1 cellular context compared by ENCODE assay signal in genomic region chr6:134295953-134296553, GRCh38.
TF ChIP-seq lines count a peak whose summit lies in the region.

No MANE protein-coding gene starts in this region.

TF ChIP-seq in K562, 482 proteins besides CTCF, POLR2A, EP300 and RAD21 (continued from another document and continues in another):
- TF ChIP-seq MGA (IDR thresholded peaks at IDR 0.05) (peak; percentile 62), BRD9 (IDR thresholded peaks at IDR 0.05; ENCODE audit: low read depth, partially characterized antibody) (no peak), KLF13 (tag; IDR thresholded peaks at IDR 0.05; ENCODE audit: borderline replicate concordance, low read depth) (no peak), KLF10 (CRISPR knock-in tag; IDR thresholded peaks at IDR 0.05) (no peak), CAMTA2 (CRISPR knock-in tag; conservative IDR thresholded peaks at IDR 0.05) (no peak), ARID2 (IDR thresholded peaks at IDR 0.05) (no peak), MTF1 (CRISPR knock-in tag; IDR thresholded peaks at IDR 0.05; ENCODE audit: borderline replicate concordance) (no peak), ZZZ3 (IDR thresholded peaks at IDR 0.05) (no peak), MCM3 (IDR thresholded peaks at IDR 0.05) (no peak), PCBP2 (IDR thresholded peaks at IDR 0.05; ENCODE audit: low read depth, low read length, poor library complexity, severe bottlenecking) (no peak), ZNF830 (CRISPR knock-in tag; IDR thresholded peaks at IDR 0.05) (no peak), ZNF407 (IDR thresholded peaks at IDR 0.05; ENCODE audit: low read depth) (no peak), PHF20 (IDR thresholded peaks at IDR 0.05; ENCODE audit: partially characterized antibody) (no peak), GATAD2B (IDR thresholded peaks at IDR 0.05; ENCODE audit: borderline replicate concordance) (no peak), LEF1 (IDR thresholded peaks at IDR 0.05) (peak; percentile 90), TOE1 (IDR thresholded peaks at IDR 0.05; ENCODE audit: borderline replicate concordance) (peak; percentile 98), TOE1 (CRISPR knock-in tag; IDR thresholded peaks at IDR 0.05; ENCODE audit: borderline replicate concordance, low read depth) (no peak), RHOXF2B (CRISPR knock-in tag; conservative IDR thresholded peaks at IDR 0.05) (no peak), ILF3 (IDR thresholded peaks at IDR 0.05; ENCODE audit: borderline replicate concordance) (no peak), HDAC1 (IDR thresholded peaks at IDR 0.05) (peak in 1 of 2 experiments; percentile 89; a peak in 2 of 4 replicates), KLF1 (tag; IDR thresholded peaks at IDR 0.05) (no peak), KDM2B (CRISPR knock-in tag; IDR thresholded peaks at IDR 0.05) (no peak), HIVEP1 (CRISPR knock-in tag; IDR thresholded peaks at IDR 0.05) (no peak), SREBF2 (CRISPR knock-in tag; IDR thresholded peaks at IDR 0.05) (no peak), BRD4 (IDR thresholded peaks at IDR 0.05) (no peak), NFIX (CRISPR knock-in tag; IDR thresholded peaks at IDR 0.05; ENCODE audit: low read depth) (no peak), MEF2D (tag; conservative IDR thresholded peaks at IDR 0.05; ENCODE audit: low read depth) (peak; percentile 60; the same call in 1 of the 2 replicates), ZKSCAN8 (CRISPR knock-in tag; IDR thresholded peaks at IDR 0.05) (peak; percentile 44; the same call in 1 of the 2 replicates), DLX4 (CRISPR knock-in tag; IDR thresholded peaks at IDR 0.05) (no peak), MYBL2 (IDR thresholded peaks at IDR 0.05; ENCODE audit: low read depth) (no peak; the same call in 1 of the 2 replicates), MYBL2 (CRISPR knock-in tag; IDR thresholded peaks at IDR 0.05; ENCODE audit: borderline replicate concordance) (no peak), KAT8 (IDR thresholded peaks at IDR 0.05; ENCODE audit: low read depth) (no peak), CGGBP1 (CRISPR knock-in tag; IDR thresholded peaks at IDR 0.05) (no peak), NCOR1 (IDR thresholded peaks at IDR 0.05) (peak; percentile 72), BACH1 (tag; IDR thresholded peaks at IDR 0.05) (peak; percentile 85)
- TF ChIP-seq, protein P1, sequence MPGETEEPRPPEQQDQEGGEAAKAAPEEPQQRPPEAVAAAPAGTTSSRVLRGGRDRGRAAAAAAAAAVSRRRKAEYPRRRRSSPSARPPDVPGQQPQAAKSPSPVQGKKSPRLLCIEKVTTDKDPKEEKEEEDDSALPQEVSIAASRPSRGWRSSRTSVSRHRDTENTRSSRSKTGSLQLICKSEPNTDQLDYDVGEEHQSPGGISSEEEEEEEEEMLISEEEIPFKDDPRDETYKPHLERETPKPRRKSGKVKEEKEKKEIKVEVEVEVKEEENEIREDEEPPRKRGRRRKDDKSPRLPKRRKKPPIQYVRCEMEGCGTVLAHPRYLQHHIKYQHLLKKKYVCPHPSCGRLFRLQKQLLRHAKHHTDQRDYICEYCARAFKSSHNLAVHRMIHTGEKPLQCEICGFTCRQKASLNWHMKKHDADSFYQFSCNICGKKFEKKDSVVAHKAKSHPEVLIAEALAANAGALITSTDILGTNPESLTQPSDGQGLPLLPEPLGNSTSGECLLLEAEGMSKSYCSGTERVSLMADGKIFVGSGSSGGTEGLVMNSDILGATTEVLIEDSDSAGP (CRISPR knock-in tag; IDR thresholded peaks at IDR 0.05) = no peak
